1 cellular context compared by ENCODE assay signal in genomic region chr13:98157609-98158008, GRCh38.
TF ChIP-seq lines count a peak whose summit lies in the region.

No MANE protein-coding gene starts in this region.

TF ChIP-seq in IMR-90, 13 proteins besides CTCF, POLR2A, EP300 and RAD21:
- no peak for TF ChIP-seq SMC3 (IDR thresholded peaks at IDR 0.05; ENCODE audit: low read depth, low read length)
- TF ChIP-seq MXI1 (IDR thresholded peaks at IDR 0.05; ENCODE audit: borderline replicate concordance, low read depth, low read length) = no peak
- TF ChIP-seq RCOR1 (IDR thresholded peaks at IDR 0.05; ENCODE audit: insufficient replicate concordance, low read length) = no peak
- TF ChIP-seq CHD1 (IDR thresholded peaks at IDR 0.05; ENCODE audit: low read depth, low read length) = no peak
- no peak for TF ChIP-seq BHLHE40 (IDR thresholded peaks at IDR 0.05; ENCODE audit: low read depth, low read length)
- TF ChIP-seq CEBPB (IDR thresholded peaks at IDR 0.05; ENCODE audit: low read depth, low read length) = no peak
- TF ChIP-seq MAZ (IDR thresholded peaks at IDR 0.05; ENCODE audit: borderline replicate concordance, low read depth, low read length) = no peak
- TF ChIP-seq FOS (IDR thresholded peaks at IDR 0.05; ENCODE audit: low read depth, low read length) = no peak
- no peak for TF ChIP-seq NFE2L2 (IDR thresholded peaks at IDR 0.05; ENCODE audit: low read depth, low read length)
- no peak for TF ChIP-seq USF2 (IDR thresholded peaks at IDR 0.05; ENCODE audit: low read depth, low read length)
- no peak for TF ChIP-seq RFX5 (IDR thresholded peaks at IDR 0.05; ENCODE audit: low read depth, low read length)
- TF ChIP-seq ELK1 (IDR thresholded peaks at IDR 0.05; ENCODE audit: borderline replicate concordance, low read depth, low read length) = no peak
- no peak for TF ChIP-seq MAFK (IDR thresholded peaks at IDR 0.05; ENCODE audit: low read depth, low read length)
